ENCODE assay signal across 25 cellular contexts in genomic region chr14:74898694-74899093, GRCh38. TPM values are rescaled to one million over a fixed set of nuclear protein-coding genes. Genes with fewer than 3 reads are reported as not detected.
"Had no signal": no experiment of that assay in that cellular context is flagged by ENCODE, and none has a peak within 500 bp of the region (broad histone marks: within the 10 kb centered on the region; RNA-seq: fewer than 3 reads in every experiment).

No MANE protein-coding gene starts in this region.

- H3K4me3 ChIP-seq: right atrium auricular region, skin epidermis, upper lobe of left lung had no signal

- H3K9me3 ChIP-seq: right atrium auricular region, SK-N-SH, upper lobe of left lung had no signal

- ATAC-seq: effector memory CD8-positive, alpha-beta T cell; natural killer cell; stimulated activated naive CD8-positive, alpha-beta T cell treated with anti-CD3 and anti-CD28 coated beads, Interleukin-15, Interleukin-2, amounts not matched to agents 100 U/mL and 50 U/mL, for 24 hours had no signal

- H3K4me3 Mint-ChIP-seq: activated naive CD8-positive, alpha-beta T cell treated with anti-CD3 and anti-CD28 coated beads, Interleukin-2, amount 10 ng/mL, durations not matched to agents 7 days and 5 days; effector memory CD8-positive, alpha-beta T cell; natural killer cell had no signal

- H3K9me3 Mint-ChIP-seq: activated naive CD8-positive, alpha-beta T cell treated with anti-CD3 and anti-CD28 coated beads, Interleukin-2, amount 10 ng/mL, durations not matched to agents 7 days and 5 days; effector memory CD8-positive, alpha-beta T cell; natural killer cell had no signal

- H3K27ac Mint-ChIP-seq: activated naive CD8-positive, alpha-beta T cell treated with anti-CD3 and anti-CD28 coated beads, Interleukin-2, amount 10 ng/mL, durations not matched to agents 7 days and 5 days had no signal

- H3K27me3 Mint-ChIP-seq: activated naive CD8-positive, alpha-beta T cell treated with anti-CD3 and anti-CD28 coated beads, Interleukin-2, amount 10 ng/mL, durations not matched to agents 7 days and 5 days; effector memory CD8-positive, alpha-beta T cell had no signal

- H3K27me3 ChIP-seq: right atrium auricular region, upper lobe of left lung had no signal

- H3K27ac ChIP-seq: upper lobe of left lung had no signal

- DNase-seq: activated CD4-positive, alpha-beta T cell treated with anti-CD3 and anti-CD28 coated beads for 1 hour; activated CD4-positive, alpha-beta T cell treated with anti-CD3 and anti-CD28 coated beads, Interleukin-2, amount 50 U/mL, for 48 hours; activated gamma-delta T cell; activated naive CD8-positive, alpha-beta T cell treated with anti-CD3 and anti-CD28 coated beads, Interleukin-2, amount 10 ng/mL, durations not matched to agents 7 days and 5 days; activated T-cell treated with anti-CD3 and anti-CD28 coated beads, Interleukin-2, amount 50 U/mL, for 48 hours; aorta; dermis blood vessel endothelial cell; effector memory CD8-positive, alpha-beta T cell; foreskin melanocyte; natural killer cell; nucleus accumbens; SK-N-SH; stimulated activated CD4-positive, alpha-beta T cell treated with anti-CD3 and anti-CD28 coated beads, Interleukin-4, amount 100 ng/mL, for 24 hours; stimulated activated naive CD8-positive, alpha-beta T cell treated with anti-CD3 and anti-CD28 coated beads, Interleukin-15, Interleukin-2, amounts not matched to agents 100 U/mL and 50 U/mL, for 24 hours; T-helper 1 cell; T1000; upper lobe of left lung had no signal

RNA-seq across cellular contexts. Expression of gene PROX2, which starts 22.7 kb away (rescaled TPM):
- total RNA-seq: aorta, cerebellum, dermis blood vessel endothelial cell, fibroblast of lung, lung microvascular endothelial cell, posterior vena cava, right atrium auricular region, temporal lobe had no signal

RNA-seq across cellular contexts. Expression of gene PGF, which starts 56.7 kb away (rescaled TPM):
- total RNA-seq: mononuclear cell had no signal
